12 cellular contexts compared by ENCODE assay signal in genomic region chr10:97550336-97551149, GRCh38. TPM values are rescaled to one million over a fixed set of nuclear protein-coding genes. Genes with fewer than 3 reads are reported as not detected.
DNase-seq lines count a peak whose midpoint lies in the region; ATAC-seq and TF ChIP-seq lines count a peak whose summit lies in the region.
"Had no signal": no experiment of that assay in that cellular context is flagged by ENCODE, and none has a peak within 500 bp of the region (broad histone marks: within the 10 kb centered on the region; RNA-seq: fewer than 3 reads in every experiment).

No MANE protein-coding gene starts in this region.

- no peak for TF ChIP-seq CTCF in cardiac muscle cell (IDR thresholded peaks at IDR 0.05; ENCODE audit: low read depth, low read length)
- no peak for TF ChIP-seq CTCF in nephron (IDR thresholded peaks at IDR 0.05; ENCODE audit: unreplicated experiment in 3 of 3)
- no peak for TF ChIP-seq CTCF in upper lobe of left lung (IDR thresholded peaks at IDR 0.05)

- no peak for TF ChIP-seq POLR2A in upper lobe of left lung (IDR thresholded peaks at IDR 0.05)

- H3K9me3 ChIP-seq in cardiac muscle cell (ENCODE audit: low read depth), result no peaks in the 10 kb centered on the region
- no peaks in the 10 kb centered on the region for H3K9me3 ChIP-seq in ectodermal cell (ENCODE audit: control insufficient read depth, low read length)
- no peaks in the 10 kb centered on the region for H3K9me3 ChIP-seq in upper lobe of left lung

- H3K4me3 Mint-ChIP-seq in nephron, result peak overlapping the region in 1 of 3 experiments; percentile 0
- no peak overlapping the region for H3K4me3 Mint-ChIP-seq in effector memory CD8-positive, alpha-beta T cell
- H3K4me3 Mint-ChIP-seq: activated T-cell treated with anti-CD3 and anti-CD28 coated beads, Interleukin-2, amount 50 U/mL, for 72 hours had no signal

- H3K36me3 Mint-ChIP-seq in nephron (ENCODE audit: low read depth), result peaks cover 4% of the 10 kb centered on the region
- H3K36me3 Mint-ChIP-seq in effector memory CD8-positive, alpha-beta T cell (ENCODE audit: insufficient read depth), result peaks cover 2% of the 10 kb centered on the region

- H3K4me3 ChIP-seq in cardiac muscle cell, result no peak overlapping the region
- no peak overlapping the region for H3K4me3 ChIP-seq in ectodermal cell (ENCODE audit: insufficient read depth, low read depth, low read length)
- no peak overlapping the region for H3K4me3 ChIP-seq in upper lobe of left lung

- ATAC-seq in Right ventricle myocardium superior (ENCODE audit: poor library complexity) (no peak), upper lobe of left lung (ENCODE audit: low FRiP score in 2 of 2) (no peak), GM18873 (IDR thresholded peaks at IDR 0.05; ENCODE audit: low FRiP score, unreplicated experiment) (no peak)
- no peak for ATAC-seq in effector memory CD8-positive, alpha-beta T cell (replicated peaks)
- ATAC-seq: activated T-cell treated with anti-CD3 and anti-CD28 coated beads, Interleukin-2, amount 50 U/mL, for 72 hours had no signal

- peak overlapping the region; percentile 48 to 88 (median 83) for H3K27ac Mint-ChIP-seq in nephron
- H3K27ac Mint-ChIP-seq in effector memory CD8-positive, alpha-beta T cell, result no peak overlapping the region
- H3K27ac Mint-ChIP-seq: activated T-cell treated with anti-CD3 and anti-CD28 coated beads, Interleukin-2, amount 50 U/mL, for 72 hours had no signal

- H3K27me3 ChIP-seq in cardiac muscle cell (no peaks in the 10 kb centered on the region), ectodermal cell (ENCODE audit: control insufficient read depth, insufficient read depth, low read length, poor library complexity, severe bottlenecking) (no peaks in the 10 kb centered on the region), upper lobe of left lung (no peaks in the 10 kb centered on the region)
- H3K27me3 ChIP-seq: foreskin keratinocyte had no signal

- H3K27me3 Mint-ChIP-seq in nephron (ENCODE audit: low read depth), result no peaks in the 10 kb centered on the region
- peaks cover 5 to 6% of the 10 kb centered on the region in 2 donors for H3K27me3 Mint-ChIP-seq in effector memory CD8-positive, alpha-beta T cell

- H3K27ac ChIP-seq in cardiac muscle cell, result peak overlapping the region; percentile 77
- H3K27ac ChIP-seq in ectodermal cell (ENCODE audit: insufficient read depth, low read depth, low read length, poor library complexity, severe bottlenecking), result peak overlapping the region; percentile 70
- H3K27ac ChIP-seq in upper lobe of left lung, result peak overlapping the region in 3 of 4 donors; percentile 1 to 49 (median 45)

- H3K4me1 ChIP-seq in cardiac muscle cell (ENCODE audit: low read depth) (peaks cover 22% of the 10 kb centered on the region), ectodermal cell (ENCODE audit: control insufficient read depth, insufficient read depth, low read length) (peaks cover 26% of the 10 kb centered on the region), upper lobe of left lung (peaks cover 2 to 24% (median 12%) of the 10 kb centered on the region in 4 donors)

- H3K4me1 Mint-ChIP-seq in nephron, result peaks cover 49% of the 10 kb centered on the region
- peaks cover 0 to 4% of the 10 kb centered on the region in 2 donors for H3K4me1 Mint-ChIP-seq in effector memory CD8-positive, alpha-beta T cell (ENCODE audit: low read depth in 2 of 2)

- DNase-seq in cardiac muscle cell (ENCODE audit: low read depth in 1 of 2, low spot score in 1 of 2) (no peak), Right ventricle myocardium superior (no peak), upper lobe of left lung (no peak), foreskin melanocyte (no peak)
- DNase-seq in effector memory CD8-positive, alpha-beta T cell, result no peak
- DNase-seq: activated T-cell treated with anti-CD3 and anti-CD28 coated beads, Interleukin-2, amount 50 U/mL, for 72 hours; NCI-H446 had no signal

- H3K9me3 Mint-ChIP-seq in nephron, result peaks cover 3% of the 10 kb centered on the region
- no peaks in the 10 kb centered on the region for H3K9me3 Mint-ChIP-seq in effector memory CD8-positive, alpha-beta T cell
- H3K9me3 Mint-ChIP-seq: activated T-cell treated with anti-CD3 and anti-CD28 coated beads, Interleukin-2, amount 50 U/mL, for 72 hours had no signal

- TF ChIP-seq EP300 in upper lobe of left lung (IDR thresholded peaks at IDR 0.05), result no peak

- intact Hi-C loops in Right ventricle myocardium superior (cut with DNase I), result no loop called here

- 33 to 37% methylated on average over 10 of the region's 10 CpGs for WGBS in ectodermal cell, 2 experiments
- WGBS in upper lobe of left lung, 2 donors, result 75 to 78% methylated on average over 10 of the region's 10 CpGs

- H3K36me3 ChIP-seq in cardiac muscle cell (no peaks in the 10 kb centered on the region), ectodermal cell (ENCODE audit: control insufficient read depth, insufficient read depth, low read length) (no peaks in the 10 kb centered on the region), upper lobe of left lung (no peaks in the 10 kb centered on the region)

RNA-seq across cellular contexts. Expression of gene ANKRD2, which starts 22.0 kb away (rescaled TPM):
- total RNA-seq in cardiac muscle cell (not detected in 2 replicates), Right ventricle myocardium superior (152 TPM), upper lobe of left lung (1 to 10 TPM in 3 of 6 donors, under 1 TPM in 2, not detected in 1; 0.67 to 2.4 (median 1.1) TPM)
- polyA plus RNA-seq in cardiac muscle cell, result not detected in 2 replicates
- polyA plus RNA-seq in ectodermal cell (2013, experiment 1 of 4), result not detected
- polyA plus RNA-seq in ectodermal cell (2013, experiment 2 of 4), result not detected
- not detected for polyA plus RNA-seq in ectodermal cell (2013, experiment 3 of 4)
- not detected for polyA plus RNA-seq in ectodermal cell (2013, experiment 4 of 4)
- total RNA-seq: activated T-cell treated with anti-CD3 and anti-CD28 coated beads, Interleukin-2, amount 50 U/mL, for 72 hours; cerebellum had no signal

RNA-seq across cellular contexts. Expression of gene HOGA1, which starts 33.6 kb away (rescaled TPM):
- total RNA-seq in cardiac muscle cell (2.1 and 3.8 TPM in 2 replicates), Right ventricle myocardium superior (18.7 TPM), upper lobe of left lung (1 to 10 TPM in 5 of 6 donors, under 1 TPM in 1; 0.39 to 4.2 (median 1.9) TPM)
- 2.1 and 5.3 TPM in 2 replicates for polyA plus RNA-seq in cardiac muscle cell
- 1.1 TPM for polyA plus RNA-seq in ectodermal cell (2013, experiment 1 of 4)
- 1.2 TPM for polyA plus RNA-seq in ectodermal cell (2013, experiment 2 of 4)
- 0.96 TPM for polyA plus RNA-seq in ectodermal cell (2013, experiment 3 of 4)
- polyA plus RNA-seq in ectodermal cell (2013, experiment 4 of 4), result 0.65 TPM
- total RNA-seq: activated T-cell treated with anti-CD3 and anti-CD28 coated beads, Interleukin-2, amount 50 U/mL, for 72 hours had no signal

RNA-seq across cellular contexts. Expression of gene C10orf62, which starts 39.0 kb away (rescaled TPM):
- 0.25 and 0.30 TPM in 2 replicates for total RNA-seq in cardiac muscle cell
- not detected in 2 replicates for polyA plus RNA-seq in cardiac muscle cell
- 0.48 TPM for total RNA-seq in Right ventricle myocardium superior
- not detected for polyA plus RNA-seq in ectodermal cell (2013, experiment 1 of 4)
- not detected for polyA plus RNA-seq in ectodermal cell (2013, experiment 2 of 4)
- not detected for polyA plus RNA-seq in ectodermal cell (2013, experiment 3 of 4)
- polyA plus RNA-seq in ectodermal cell (2013, experiment 4 of 4), result not detected
- total RNA-seq in upper lobe of left lung, result 1 to 10 TPM in 1 of 6 donors, under 1 TPM in 1, not detected in 4; 0.20 to 7.3 TPM
- total RNA-seq: activated T-cell treated with anti-CD3 and anti-CD28 coated beads, Interleukin-2, amount 50 U/mL, for 72 hours; foreskin keratinocyte had no signal
- polyA plus RNA-seq: foreskin keratinocyte had no signal

RNA-seq across cellular contexts. Expression of gene UBTD1, which starts 51.8 kb away (rescaled TPM):
- 9.5 and 13.5 TPM in 2 replicates for total RNA-seq in cardiac muscle cell
- polyA plus RNA-seq in cardiac muscle cell, result 13.1 and 15.8 TPM in 2 replicates
- total RNA-seq in Right ventricle myocardium superior, result 26.7 TPM
- polyA plus RNA-seq in ectodermal cell (2013, experiment 1 of 4), result 12.5 TPM
- 12.2 TPM for polyA plus RNA-seq in ectodermal cell (2013, experiment 2 of 4)
- 14.3 TPM for polyA plus RNA-seq in ectodermal cell (2013, experiment 3 of 4)
- polyA plus RNA-seq in ectodermal cell (2013, experiment 4 of 4), result 14.2 TPM
- total RNA-seq in upper lobe of left lung, result 10 to 100 TPM; 40.6 to 93.1 (median 67.3) TPM

RNA-seq across cellular contexts. Expression of gene MMS19, which starts 52.3 kb away (rescaled TPM):
- 94.0 and 124 TPM in 2 replicates for total RNA-seq in cardiac muscle cell
- polyA plus RNA-seq in cardiac muscle cell, result 72.5 and 85.6 TPM in 2 replicates
- 34.0 TPM for total RNA-seq in Right ventricle myocardium superior
- polyA plus RNA-seq in ectodermal cell (2013, experiment 1 of 4), result 148 TPM
- 152 TPM for polyA plus RNA-seq in ectodermal cell (2013, experiment 2 of 4)
- polyA plus RNA-seq in ectodermal cell (2013, experiment 3 of 4), result 117 TPM
- polyA plus RNA-seq in ectodermal cell (2013, experiment 4 of 4), result 131 TPM
- total RNA-seq in upper lobe of left lung, result 100 to 1,000 TPM in 1 of 6 donors, 10 to 100 TPM in 5; 62.5 to 148 (median 77.0) TPM

Comparison
In these comparisons a context has a peak if more than half of its experiments do, and no peak if none do; other contexts are left out.
1. RNA of gene ANKRD2, which starts 22.0 kb away (total RNA-seq): 152 TPM in Right ventricle myocardium superior (single experiment); 0.67 to 2.4 TPM in upper lobe of left lung and not detected in cardiac muscle cell; every median in the first group is over 10 times any median in the second.
2. H3K27ac Mint-ChIP-seq: peak in nephron (3 of 3); none in effector memory CD8-positive, alpha-beta T cell (0 of 2).
3. Peak in every context shown above with its lines, with median percentiles within 50 percentile points of each other: H3K27ac ChIP-seq.